In the genomic region with DNA sequence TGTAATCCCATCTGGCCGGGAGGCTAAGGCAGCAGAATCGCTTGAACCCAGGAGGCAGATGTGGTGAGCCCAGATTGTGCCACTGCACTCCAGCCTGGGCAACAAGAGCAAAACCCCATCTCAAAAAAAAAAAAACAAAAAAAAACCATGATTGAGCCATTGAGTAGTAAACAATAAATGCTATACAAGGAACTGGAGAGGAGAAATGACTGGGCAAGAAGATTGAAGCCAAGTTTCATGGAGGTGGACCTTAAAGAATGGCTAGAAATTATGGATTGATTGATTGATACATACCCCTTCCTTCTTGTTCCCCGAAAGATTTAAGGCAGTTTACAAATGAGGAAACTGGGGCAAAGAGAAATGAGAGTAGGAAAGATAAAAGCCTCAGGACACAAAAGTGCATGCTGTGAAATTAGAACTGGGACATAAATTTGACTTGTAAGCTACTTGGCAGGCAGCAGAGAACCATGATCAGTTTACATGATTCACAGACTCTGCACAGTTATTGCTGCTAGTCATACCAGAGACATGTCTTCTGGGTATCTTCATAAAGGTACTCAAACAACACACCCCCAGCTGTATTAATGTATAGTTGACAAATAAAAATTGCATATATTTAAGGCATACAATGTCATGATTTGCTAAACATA, we compare ENCODE assay signal across 12 cellular contexts. TPM values are rescaled to one million over a fixed set of nuclear protein-coding genes. Genes with fewer than 3 reads are reported as not detected.
DNase-seq lines count a peak whose midpoint lies in the region; ATAC-seq and TF ChIP-seq lines count a peak whose summit lies in the region.
"Had no signal": no experiment of that assay in that cellular context is flagged by ENCODE, and none has a peak within 500 bp of the region (broad histone marks: within the 10 kb centered on the region; RNA-seq: fewer than 3 reads in every experiment).

No MANE protein-coding gene starts in this region.

- H3K27me3 Mint-ChIP-seq in naive thymus-derived CD8-positive, alpha-beta T cell, result no peaks in the 10 kb centered on the region
- no peaks in the 10 kb centered on the region for H3K27me3 Mint-ChIP-seq in effector memory CD8-positive, alpha-beta T cell

- H3K27ac Mint-ChIP-seq in naive thymus-derived CD8-positive, alpha-beta T cell, result peak overlapping the region in 6 of 10 donors; percentile 2 to 88 (median 41)
- H3K27ac Mint-ChIP-seq in effector memory CD8-positive, alpha-beta T cell, result peak overlapping the region in 1 of 2 donors; percentile 86

- no peak overlapping the region for H3K4me3 Mint-ChIP-seq in naive thymus-derived CD8-positive, alpha-beta T cell
- no peak overlapping the region for H3K4me3 Mint-ChIP-seq in effector memory CD8-positive, alpha-beta T cell

- H3K4me1 Mint-ChIP-seq in naive thymus-derived CD8-positive, alpha-beta T cell, result peaks cover 13 to 21% (median 13%) of the 10 kb centered on the region in 4 donors
- peaks cover 10 to 13% of the 10 kb centered on the region in 2 donors for H3K4me1 Mint-ChIP-seq in effector memory CD8-positive, alpha-beta T cell (ENCODE audit: low read depth in 2 of 2)

- H3K36me3 Mint-ChIP-seq in naive thymus-derived CD8-positive, alpha-beta T cell, result peaks cover 3 to 83% (median 19%) of the 10 kb centered on the region in 3 donors
- H3K36me3 Mint-ChIP-seq in effector memory CD8-positive, alpha-beta T cell (ENCODE audit: insufficient read depth), result peaks cover 59% of the 10 kb centered on the region

- H3K9me3 Mint-ChIP-seq in naive thymus-derived CD8-positive, alpha-beta T cell, result no peaks in the 10 kb centered on the region
- no peaks in the 10 kb centered on the region for H3K9me3 Mint-ChIP-seq in effector memory CD8-positive, alpha-beta T cell

- POLR2A ChIA-PET in naive thymus-derived CD8-positive, alpha-beta T cell (lab: Charles Lee), result interaction anchor here (0.5 to 3.9 kb wide), 3 partner anchors 9 to 48 kb away, joined by 3 to 22 read pairs (median 4); partner anchors contain the start of gene CACYBP

- peak; percentile 37 for DNase-seq in AG09309 (ENCODE audit: low read depth)
- DNase-seq in GM03348 (ENCODE audit: low spot score), result peak; percentile 33
- peak; percentile 80 for DNase-seq in amniotic epithelial cell (ENCODE audit: low read depth)
- DNase-seq in naive thymus-derived CD8-positive, alpha-beta T cell, result no peak
- no peak for DNase-seq in left lobe of liver (ENCODE audit: low spot score)
- DNase-seq in effector memory CD8-positive, alpha-beta T cell, result no peak
- no peak for DNase-seq in NAMALWA (ENCODE audit: low spot score)
- DNase-seq: hypothalamus, left ventricle myocardium superior, NCI-H1417 treated with DMSO at 0.1 percent for 48 hours, Right ventricle myocardium superior had no signal

- H3K4me3 ChIP-seq in AG09309 (ENCODE audit: control insufficient read depth, low read depth, low read length), result no peak overlapping the region
- H3K4me3 ChIP-seq: skin epidermis had no signal

- no peak for TF ChIP-seq CTCF in AG09309 (IDR thresholded peaks at IDR 0.05; ENCODE audit: control insufficient read depth, insufficient read depth, low read depth, low read length, missing control alignments)

- no peak for ATAC-seq in naive thymus-derived CD8-positive, alpha-beta T cell
- no peak for ATAC-seq in left lobe of liver
- ATAC-seq in effector memory CD8-positive, alpha-beta T cell (replicated peaks), result no peak
- ATAC-seq: left ventricle myocardium superior had no signal

RNA-seq across cellular contexts. Expression of gene MRPS14, which starts 7.0 kb away (rescaled TPM):
- total RNA-seq in naive thymus-derived CD8-positive, alpha-beta T cell, result 10 to 100 TPM; 32.5 to 32.6 TPM
- polyA plus RNA-seq in naive thymus-derived CD8-positive, alpha-beta T cell, result 10 to 100 TPM; 44.8 to 55.4 (median 45.7) TPM
- 20.4 TPM for total RNA-seq in left lobe of liver

RNA-seq across cellular contexts. Expression of gene CACYBP, which starts 16.5 kb away (rescaled TPM):
- total RNA-seq in naive thymus-derived CD8-positive, alpha-beta T cell, result 100 to 1,000 TPM in 1 of 2 experiments, 10 to 100 TPM in 1; 97.3 to 114 TPM
- 100 to 1,000 TPM; 167 to 185 (median 168) TPM for polyA plus RNA-seq in naive thymus-derived CD8-positive, alpha-beta T cell
- total RNA-seq in left lobe of liver, result 27.8 TPM

RNA-seq across cellular contexts. Expression of gene TNN, which starts 51.4 kb away (rescaled TPM):
- not detected for total RNA-seq in naive thymus-derived CD8-positive, alpha-beta T cell
- polyA plus RNA-seq in naive thymus-derived CD8-positive, alpha-beta T cell, result not detected
- 0.58 TPM for total RNA-seq in left lobe of liver

Comparison
In these comparisons a context has a peak if more than half of its experiments do, and no peak if none do; other contexts are left out.
1. DNase-seq: peak in AG09309 (single experiment), GM03348 (single experiment) and amniotic epithelial cell (single experiment); none in naive thymus-derived CD8-positive, alpha-beta T cell (0 of 10), left lobe of liver (single experiment), effector memory CD8-positive, alpha-beta T cell (0 of 3) and NAMALWA (single experiment).